11 cellular contexts compared by ENCODE assay signal in the genomic region with DNA sequence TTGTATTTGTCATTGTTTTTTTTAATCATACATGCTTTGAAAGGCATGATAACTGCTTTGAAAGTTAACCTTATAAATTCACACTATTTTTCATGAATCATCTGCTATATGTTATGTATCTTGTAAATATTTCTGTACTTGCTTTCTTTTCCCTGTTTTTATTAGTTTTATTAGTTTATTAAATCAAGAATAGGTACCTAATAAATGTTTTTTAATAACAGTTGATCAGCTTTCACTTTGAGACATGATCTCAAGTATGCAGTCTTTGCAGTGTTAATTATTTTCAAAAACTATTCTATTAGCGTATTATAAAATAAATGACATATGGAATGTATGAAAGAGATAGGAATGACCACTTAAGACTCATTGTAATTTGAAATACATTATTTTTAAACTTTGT.
"Had no signal": no experiment of that assay in that cellular context is flagged by ENCODE, and none has a peak within 500 bp of the region (broad histone marks: within the 10 kb centered on the region; RNA-seq: fewer than 3 reads in every experiment).

No MANE protein-coding gene starts in this region.

- H2AFZ ChIP-seq: GM23248, GM23338 had no signal

- H3K4me3 ChIP-seq: GM23248, GM23338, HAP-1 had no signal

- H3K4me2 ChIP-seq: GM23338 had no signal

- FAIRE-seq: H1, H54 had no signal

- H3K9me3 ChIP-seq: HAP-1 had no signal

- H3K27ac ChIP-seq: GM23248 had no signal

- ATAC-seq: GM23338, HCT116 had no signal

- H3K36me3 ChIP-seq: HAP-1 had no signal

- DNase-seq: GM23248, GOT3, H7, H9, HCEC 1CT, HFFc6 had no signal

- H3K4me1 ChIP-seq: HAP-1 had no signal

- H3K9ac ChIP-seq: GM23248 had no signal
